In genomic region chr19:9584073-9584833, GRCh38 we compare ENCODE assay signal across 1 cellular context.
A peak's percentile ranks its signal among the peaks of the same experiment; 100 is the strongest.
TF ChIP-seq lines count a peak whose summit lies in the region.

Gene ZNF121 (minus strand): TSS chr19:9584504. CDS start chr19:9568097, 16,407 bp downstream.

TF ChIP-seq in K562, 482 proteins besides CTCF, POLR2A, EP300 and RAD21 (continued from another document and continues in another):
- TF ChIP-seq HDAC3 (IDR thresholded peaks at IDR 0.05; ENCODE audit: borderline replicate concordance, partially characterized antibody), result no peak
- TF ChIP-seq GABPA (tag; conservative IDR thresholded peaks at IDR 0.05; ENCODE audit: low read depth), result peak; percentile 96
- no peak for TF ChIP-seq ZNF507 (tag; conservative IDR thresholded peaks at IDR 0.05)
- TF ChIP-seq TCF3 (CRISPR knock-in tag; IDR thresholded peaks at IDR 0.05), result peak; percentile 38; the same call in 1 of the 2 replicates
- TF ChIP-seq POLR2AphosphoS2 (IDR thresholded peaks at IDR 0.05; ENCODE audit: low read length), result no peak; the same call in 1 of the 2 replicates
- TF ChIP-seq CTCFL (IDR thresholded peaks at IDR 0.05; ENCODE audit: borderline replicate concordance, insufficient read depth, low read depth, low read length, poor library complexity, severe bottlenecking), result no peak
- TF ChIP-seq PTBP1 (IDR thresholded peaks at IDR 0.05; ENCODE audit: low read depth, low read length), result no peak
- no peak for TF ChIP-seq NCOR1 (IDR thresholded peaks at IDR 0.05)
- no peak for TF ChIP-seq ZNF347 (CRISPR knock-in tag; IDR thresholded peaks at IDR 0.05; ENCODE audit: low read depth)
- peak; percentile 87 for TF ChIP-seq TAF9B (IDR thresholded peaks at IDR 0.05; ENCODE audit: partially characterized antibody)
- no peak for TF ChIP-seq ATF4 (CRISPR knock-in tag; IDR thresholded peaks at IDR 0.05)
- no peak for TF ChIP-seq MAFK (IDR thresholded peaks at IDR 0.05; ENCODE audit: low read length)
- TF ChIP-seq CEBPZ (IDR thresholded peaks at IDR 0.05; ENCODE audit: borderline replicate concordance, low read depth, low read length), result no peak
- TF ChIP-seq BRF2 (IDR thresholded peaks at IDR 0.05; ENCODE audit: borderline replicate concordance, insufficient read depth, insufficient read length), result no peak
- no peak for TF ChIP-seq IRF2 (CRISPR knock-in tag; IDR thresholded peaks at IDR 0.05)
- TF ChIP-seq GABPB1 (CRISPR knock-in tag; IDR thresholded peaks at IDR 0.05), result peak; percentile 98
- TF ChIP-seq FIP1L1 (IDR thresholded peaks at IDR 0.05; ENCODE audit: low read depth, low read length, poor library complexity, severe bottlenecking), result no peak
- no peak; the same call in 1 of the 2 replicates for TF ChIP-seq USF2 (CRISPR knock-in tag; IDR thresholded peaks at IDR 0.05)
- peak; percentile 24 for TF ChIP-seq SP1 (CRISPR knock-in tag; IDR thresholded peaks at IDR 0.05)
- TF ChIP-seq AFF4 (CRISPR knock-in tag; IDR thresholded peaks at IDR 0.05), result no peak
- peak; percentile 41; the same call in 1 of the 2 replicates for TF ChIP-seq SPI1 (IDR thresholded peaks at IDR 0.05; ENCODE audit: borderline replicate concordance, low read depth, low read length)
- TF ChIP-seq HMG20B (CRISPR knock-in tag; IDR thresholded peaks at IDR 0.05), result no peak
- no peak for TF ChIP-seq IFI16 (CRISPR knock-in tag; IDR thresholded peaks at IDR 0.05)
- no peak for TF ChIP-seq GATAD2B (IDR thresholded peaks at IDR 0.05; ENCODE audit: borderline replicate concordance)
- peak; percentile 44; the same call in 1 of the 2 replicates for TF ChIP-seq CEBPG (CRISPR knock-in tag; IDR thresholded peaks at IDR 0.05)
- no peak for TF ChIP-seq CEBPG (tag; conservative IDR thresholded peaks at IDR 0.05 in 1 of 2, IDR thresholded peaks at IDR 0.05 in 1 of 2)
- no peak for TF ChIP-seq HOXB6 (CRISPR knock-in tag; IDR thresholded peaks at IDR 0.05; ENCODE audit: borderline replicate concordance)
- no peak for TF ChIP-seq KLF6 (CRISPR knock-in tag; IDR thresholded peaks at IDR 0.05; ENCODE audit: borderline replicate concordance)
- peak; percentile 46; the same call in 1 of the 2 replicates for TF ChIP-seq NCOA1 (IDR thresholded peaks at IDR 0.05; ENCODE audit: low read depth)
- TF ChIP-seq SRSF7 (optimal IDR thresholded peaks at IDR 0.05; ENCODE audit: low read depth, low read length), result no peak
- TF ChIP-seq FOXO4 (CRISPR knock-in tag; IDR thresholded peaks at IDR 0.05), result no peak
- no peak for TF ChIP-seq ZNF253 (CRISPR knock-in tag; conservative IDR thresholded peaks at IDR 0.05)
- TF ChIP-seq BRD9 (IDR thresholded peaks at IDR 0.05; ENCODE audit: low read depth, partially characterized antibody), result peak; percentile 65
- peak; percentile 84 for TF ChIP-seq CREB1 (IDR thresholded peaks at IDR 0.05)
- TF ChIP-seq CREB1 (CRISPR knock-in tag; IDR thresholded peaks at IDR 0.05), result peak; percentile 94
- no peak for TF ChIP-seq TSHZ1 (CRISPR knock-in tag; IDR thresholded peaks at IDR 0.05)
- TF ChIP-seq BMI1 (IDR thresholded peaks at IDR 0.05; ENCODE audit: low read length), result no peak
- no peak for TF ChIP-seq ZFPM2 (CRISPR knock-in tag; IDR thresholded peaks at IDR 0.05)
- TF ChIP-seq SREBF2 (CRISPR knock-in tag; IDR thresholded peaks at IDR 0.05), result no peak
- no peak for TF ChIP-seq POU5F1 (IDR thresholded peaks at IDR 0.05; ENCODE audit: borderline replicate concordance, low read depth, low read length, partially characterized antibody)
- peak; percentile 87; the same call in 1 of the 2 replicates for TF ChIP-seq ATF2 (CRISPR knock-in tag; IDR thresholded peaks at IDR 0.05)
- TF ChIP-seq PURB (CRISPR knock-in tag; IDR thresholded peaks at IDR 0.05; ENCODE audit: low read depth), result no peak
- TF ChIP-seq ZFP36 (IDR thresholded peaks at IDR 0.05; ENCODE audit: low read depth, low read length, partially characterized antibody), result no peak
- peak; percentile 57; the same call in 1 of the 2 replicates for TF ChIP-seq ATF1 (CRISPR knock-in tag; IDR thresholded peaks at IDR 0.05)
- TF ChIP-seq ATF1 (tag; IDR thresholded peaks at IDR 0.05), result peak; percentile 97
- no peak for TF ChIP-seq SP2 (IDR thresholded peaks at IDR 0.05; ENCODE audit: extremely low read depth, low read depth, low read length, poor library complexity, severe bottlenecking)
